18 cellular contexts compared by ENCODE assay signal in the genomic region with DNA sequence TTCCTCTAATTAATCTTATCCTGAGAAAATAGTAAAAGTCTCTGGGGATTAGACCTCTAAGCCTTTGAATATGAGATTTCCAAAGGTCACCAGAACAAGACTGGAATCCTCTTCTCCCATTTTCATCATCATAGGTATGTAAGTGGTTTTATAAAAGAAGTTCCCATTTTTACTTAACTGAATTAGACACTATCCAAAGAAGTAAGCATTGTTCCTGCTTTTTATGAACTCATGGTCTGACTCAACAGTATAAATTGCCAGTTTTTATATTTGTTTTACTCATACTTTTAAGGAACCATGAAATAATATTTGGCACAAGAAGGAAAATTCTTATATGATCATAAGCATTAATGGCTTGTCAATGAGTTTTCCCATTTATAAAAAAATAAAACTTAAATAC.
"Had no signal": no experiment of that assay in that cellular context is flagged by ENCODE, and none has a peak within 500 bp of the region (broad histone marks: within the 10 kb centered on the region; RNA-seq: fewer than 3 reads in every experiment).

No MANE protein-coding gene starts in this region.

- DNase-seq: activated CD4-positive, alpha-beta T cell treated with anti-CD3 and anti-CD28 coated beads, Interleukin-2, amount 10 ng/mL, durations not matched to agents 7 days and 5 days; activated CD8-positive, alpha-beta memory T cell treated with anti-CD3 and anti-CD28 coated beads for 24 hours; activated naive CD4-positive, alpha-beta T cell treated with anti-CD3 and anti-CD28 coated beads, Interleukin-2, amount 10 ng/mL, durations not matched to agents 7 days and 5 days; brain microvascular endothelial cell; cerebellar nuclear complex; dermis blood vessel endothelial cell; foreskin melanocyte; heart left ventricle; mucosa of descending colon; naive thymus-derived CD8-positive, alpha-beta T cell; right lobe of liver; stimulated activated CD4-positive, alpha-beta T cell treated with anti-CD3 and anti-CD28 coated beads, Interleukin-2, amount 100 ng/mL, for 24 hours; stimulated activated naive CD4-positive, alpha-beta T cell; T-helper 17 cell had no signal

- H3K36me3 Mint-ChIP-seq: type B pancreatic cell had no signal

- H3K27ac ChIP-seq: brain microvascular endothelial cell, heart left ventricle, right lobe of liver had no signal

- H3K4me3 ChIP-seq: heart left ventricle, mucosa of descending colon, right lobe of liver had no signal

- H3K27ac Mint-ChIP-seq: activated CD4-positive, alpha-beta T cell treated with anti-CD3 and anti-CD28 coated beads, Interleukin-2, amount 10 ng/mL, durations not matched to agents 7 days and 5 days; activated naive CD4-positive, alpha-beta T cell treated with anti-CD3 and anti-CD28 coated beads, Interleukin-2, amount 10 ng/mL, durations not matched to agents 7 days and 5 days; activated T-helper 2 cell treated with anti-CD3 and anti-CD28 coated beads, Interferon-gamma antibody, Interleukin-2, Interleukin-4, amounts not matched to agents 10 μg/mL and 5 μg/mL and 100 μg/mL, durations not matched to agents 14 hours and 24 hours and 36 hours; progenitor cell of endocrine pancreas; T-helper 17 cell; type B pancreatic cell; WTC11 had no signal

- H3K27me3 ChIP-seq: brain microvascular endothelial cell, heart left ventricle, right lobe of liver had no signal

- ATAC-seq: heart left ventricle; mucosa of descending colon; naive thymus-derived CD8-positive, alpha-beta T cell; right lobe of liver; T-helper 17 cell; WTC11 had no signal

- H3K9me3 ChIP-seq: mucosa of descending colon, right lobe of liver had no signal

- H3K4me3 Mint-ChIP-seq: activated CD4-positive, alpha-beta T cell treated with anti-CD3 and anti-CD28 coated beads, Interleukin-2, amount 10 ng/mL, durations not matched to agents 7 days and 5 days; activated naive CD4-positive, alpha-beta T cell treated with anti-CD3 and anti-CD28 coated beads, Interleukin-2, amount 10 ng/mL, durations not matched to agents 7 days and 5 days; T-helper 17 cell; type B pancreatic cell; WTC11 had no signal

- H3K36me3 ChIP-seq: brain microvascular endothelial cell, heart left ventricle, right lobe of liver had no signal

- H3K4me1 Mint-ChIP-seq: T-helper 17 cell had no signal

- H3K27me3 Mint-ChIP-seq: activated naive CD4-positive, alpha-beta T cell treated with anti-CD3 and anti-CD28 coated beads, Interleukin-2, amount 10 ng/mL, durations not matched to agents 7 days and 5 days; progenitor cell of endocrine pancreas; type B pancreatic cell had no signal

- H3K4me1 ChIP-seq: right lobe of liver had no signal
